9 cellular contexts compared by ENCODE assay signal in the genomic region with DNA sequence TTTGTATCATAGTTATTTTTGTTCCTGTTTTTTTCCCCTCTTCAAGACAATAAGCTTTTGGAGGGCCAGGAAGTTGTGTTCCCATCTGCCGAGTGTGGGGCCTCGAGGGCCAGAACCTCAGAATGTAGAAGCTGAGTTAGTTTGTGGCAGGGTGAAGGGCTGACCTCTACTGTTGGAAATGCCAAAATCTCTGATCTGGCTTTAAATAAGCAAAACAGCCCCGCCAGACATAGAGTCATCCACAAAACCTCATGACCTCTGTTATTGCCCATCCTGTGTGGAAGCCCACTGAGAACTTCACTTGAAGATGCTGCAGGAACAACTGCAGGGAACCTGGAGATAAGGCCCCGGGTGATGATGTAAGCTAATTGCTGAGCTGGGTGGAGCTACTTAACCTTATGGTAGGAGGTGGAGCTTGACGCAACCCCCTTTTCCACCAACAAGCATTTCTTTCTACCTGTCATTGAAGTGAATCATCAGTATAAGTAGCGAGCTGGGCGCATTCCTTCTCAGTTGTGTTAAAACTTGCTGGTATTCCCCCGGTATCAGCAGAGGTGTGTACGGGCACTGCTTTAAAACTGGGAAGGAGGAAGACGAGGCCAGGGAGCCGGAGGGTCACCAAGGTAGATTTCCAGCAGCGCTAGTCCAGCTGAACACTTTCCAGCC.
DNase-seq lines count a peak whose midpoint lies in the region; ATAC-seq, FAIRE-seq and TF ChIP-seq lines count a peak whose summit lies in the region.
"Had no signal": no experiment of that assay in that cellular context is flagged by ENCODE, and none has a peak within 500 bp of the region (broad histone marks: within the 10 kb centered on the region; RNA-seq: fewer than 3 reads in every experiment).

No MANE protein-coding gene starts in this region.

- no peaks in the 10 kb centered on the region for H3K36me3 ChIP-seq in endodermal cell (ENCODE audit: control insufficient read depth, insufficient read depth, low read length)
- no peaks in the 10 kb centered on the region for H3K36me3 ChIP-seq in mucosa of rectum (ENCODE audit: control insufficient read depth in 2 of 2, insufficient read depth in 2 of 2, low read length in 2 of 2)

- WGBS in endodermal cell (ENCODE audit: insufficient coverage in 1 of 2, insufficient read length in 1 of 2), 2 experiments: 78 to 80% methylated on average over 8 to 12 of the region's 12 CpGs

- FAIRE-seq in D721Med (lab: Jason Lieb, UNC): peak; percentile 82

- peak overlapping the region; percentile 79 for H3K27ac Mint-ChIP-seq in endodermal cell

- H3K4me3 Mint-ChIP-seq in endodermal cell: peak overlapping the region; percentile 11

- H3K4me1 Mint-ChIP-seq in endodermal cell: peaks cover 48% of the 10 kb centered on the region

- no peak for TF ChIP-seq CTCF in D721Med (IDR thresholded peaks at IDR 0.05; ENCODE audit: insufficient read depth, missing control alignments)
- TF ChIP-seq CTCF in endodermal cell (conservative IDR thresholded peaks at IDR 0.05): no peak
- TF ChIP-seq CTCF in GM20000 (IDR thresholded peaks at IDR 0.05; ENCODE audit: extremely low read depth, missing control alignments): no peak

- H3K9ac ChIP-seq in endodermal cell (ENCODE audit: extremely low read depth, low read length, poor library complexity, severe bottlenecking) (no peak overlapping the region), mucosa of rectum (ENCODE audit: low read depth in 1 of 2, low read length in 2 of 2) (peak overlapping the region; percentile 68 to 82)

- no peaks in the 10 kb centered on the region for H3K27me3 Mint-ChIP-seq in endodermal cell (ENCODE audit: insufficient read depth)

- H3K27me3 ChIP-seq in endodermal cell (ENCODE audit: control insufficient read depth, insufficient read depth, low read length, poor library complexity, severe bottlenecking) (no peaks in the 10 kb centered on the region), mucosa of rectum (ENCODE audit: control insufficient read depth in 2 of 2, insufficient read depth in 2 of 2, low read length in 2 of 2) (no peaks in the 10 kb centered on the region)

- H3K9me3 ChIP-seq in endodermal cell (ENCODE audit: control insufficient read depth, low read length): no peaks in the 10 kb centered on the region
- H3K9me3 ChIP-seq in mucosa of rectum (ENCODE audit: control insufficient read depth in 2 of 2, low read length in 2 of 2): no peaks in the 10 kb centered on the region

- no peaks in the 10 kb centered on the region for H3K36me3 Mint-ChIP-seq in endodermal cell (ENCODE audit: low read depth)

- H3K4me1 ChIP-seq in endodermal cell (ENCODE audit: control insufficient read depth, insufficient read depth, low read length) (peaks cover 4% of the 10 kb centered on the region), mucosa of rectum (ENCODE audit: control insufficient read depth in 2 of 2, insufficient read depth in 2 of 2, low read length in 2 of 2) (peaks cover 24 to 50% of the 10 kb centered on the region in 2 donors)

- DNase-seq in D721Med (ENCODE audit: insufficient read length, low spot score) (no peak), NCI-H460 (ENCODE audit: extremely low read depth, low read depth) (peak; percentile 21), endodermal cell (peak; percentile 89), COR-L47 (lab: John Stamatoyannopoulos, UW) (no peak), GM20000 (ENCODE audit: low spot score) (no peak), GM19240 (ENCODE audit: insufficient read length, low spot score) (no peak)
- DNase-seq: activated T-cell treated with anti-CD3 and anti-CD28 coated beads for 4 hours had no signal

- H3K4me3 ChIP-seq in endodermal cell (ENCODE audit: low read length) (peak overlapping the region; percentile 1), mucosa of rectum (ENCODE audit: low read length in 2 of 2) (peak overlapping the region; percentile 60 to 78)

- H3K9me3 Mint-ChIP-seq in endodermal cell: no peaks in the 10 kb centered on the region

- H3K27ac ChIP-seq in endodermal cell (ENCODE audit: low read depth, low read length): no peak overlapping the region
- H3K27ac ChIP-seq in mucosa of rectum (ENCODE audit: low read depth in 2 of 2, low read length in 2 of 2): peak overlapping the region; percentile 86 to 95

- ATAC-seq in HG03159 (IDR thresholded peaks at IDR 0.05; ENCODE audit: unreplicated experiment): no peak

Comparison
In these comparisons a context has a peak if more than half of its experiments do, and no peak if none do; other contexts are left out.
1. DNase-seq: peak in NCI-H460 (single experiment) and endodermal cell (single experiment); none in D721Med (single experiment), COR-L47 (single experiment), GM20000 (single experiment) and GM19240 (single experiment).